ENCODE assay signal across 41 cellular contexts in genomic region chr2:98187194-98187593, GRCh38.
"Had no signal": no experiment of that assay in that cellular context is flagged by ENCODE, and none has a peak within 500 bp of the region (broad histone marks: within the 10 kb centered on the region; RNA-seq: fewer than 3 reads in every experiment).

No MANE protein-coding gene starts in this region.

- H3K27ac Mint-ChIP-seq: activated naive CD4-positive, alpha-beta T cell treated with anti-CD3 and anti-CD28 coated beads for 36 hours; activated naive CD4-positive, alpha-beta T cell treated with anti-CD3 and anti-CD28 coated beads, Interleukin-2, amount 10 ng/mL, durations not matched to agents 7 days and 5 days; activated naive CD4-positive, alpha-beta T cell treated with anti-CD3 and anti-CD28 coated beads, Interleukin-2, amount 50 U/mL, for 24 hours; activated naive CD4-positive, alpha-beta T cell treated with anti-CD3 and anti-CD28 coated beads, Interleukin-2, amount 50 U/mL, for 72 hours; activated naive CD8-positive, alpha-beta T cell; activated naive CD8-positive, alpha-beta T cell treated with anti-CD3 and anti-CD28 coated beads for 36 hours; activated naive CD8-positive, alpha-beta T cell treated with anti-CD3 and anti-CD28 coated beads, Interleukin-2, amount 10 ng/mL, durations not matched to agents 7 days and 5 days; activated naive CD8-positive, alpha-beta T cell treated with anti-CD3 and anti-CD28 coated beads, Interleukin-2, amount 50 U/mL, for 24 hours; activated T-cell treated with anti-CD3 and anti-CD28 coated beads, Interleukin-2, amount 50 U/mL, for 24 hours; activated T-cell treated with anti-CD3 and anti-CD28 coated beads, Interleukin-2, amount 50 U/mL, for 72 hours; activated T-helper 1 cell treated with anti-CD3 and anti-CD28 coated beads, Interleukin-12 subunit alpha, Interleukin-12 subunit beta, Interleukin-2, Interleukin-4 antibody, amounts not matched to agents 30 ng/mL and 10 ng/mL and 1 ng/mL, durations not matched to agents 14 hours and 24 hours and 36 hours; activated T-helper 17 cell treated with anti-CD3 and anti-CD28 coated beads, Interleukin-2, amount 50 U/mL, for 72 hours; activated T-helper 2 cell treated with anti-CD3 and anti-CD28 coated beads, Interferon-gamma antibody, Interleukin-2, Interleukin-4, amounts not matched to agents 10 μg/mL and 5 μg/mL and 100 μg/mL, durations not matched to agents 14 hours and 24 hours and 36 hours; brain had no signal

- H3K4me3 ChIP-seq: adrenal gland, ascending aorta, body of pancreas, breast epithelium, cardiac muscle cell had no signal

- H3K36me3 ChIP-seq: adrenal gland, ascending aorta, brain microvascular endothelial cell, breast epithelium, cardiac muscle cell had no signal

- H3K36me3 Mint-ChIP-seq: activated naive CD4-positive, alpha-beta T cell treated with anti-CD3 and anti-CD28 coated beads, Interleukin-2, amount 10 ng/mL, durations not matched to agents 7 days and 5 days; activated naive CD4-positive, alpha-beta T cell treated with anti-CD3 and anti-CD28 coated beads, Interleukin-2, amount 50 U/mL, for 24 hours; activated naive CD4-positive, alpha-beta T cell treated with anti-CD3 and anti-CD28 coated beads, Interleukin-2, amount 50 U/mL, for 72 hours; activated naive CD8-positive, alpha-beta T cell; activated naive CD8-positive, alpha-beta T cell treated with anti-CD3 and anti-CD28 coated beads for 36 hours; activated naive CD8-positive, alpha-beta T cell treated with anti-CD3 and anti-CD28 coated beads, Interleukin-2, amount 10 ng/mL, durations not matched to agents 7 days and 5 days; brain had no signal

- FAIRE-seq: astrocyte, bronchial epithelial cell had no signal

- H3K4me1 Mint-ChIP-seq: activated naive CD4-positive, alpha-beta T cell treated with anti-CD3 and anti-CD28 coated beads, Interleukin-2, amount 10 ng/mL, durations not matched to agents 7 days and 5 days; activated naive CD4-positive, alpha-beta T cell treated with anti-CD3 and anti-CD28 coated beads, Interleukin-2, amount 50 U/mL, for 24 hours; activated naive CD8-positive, alpha-beta T cell treated with anti-CD3 and anti-CD28 coated beads for 36 hours; activated naive CD8-positive, alpha-beta T cell treated with anti-CD3 and anti-CD28 coated beads, Interleukin-2, amount 10 ng/mL, durations not matched to agents 7 days and 5 days; activated naive CD8-positive, alpha-beta T cell treated with anti-CD3 and anti-CD28 coated beads, Interleukin-2, amount 50 U/mL, for 24 hours; activated T-helper 17 cell treated with anti-CD3 and anti-CD28 coated beads, Interleukin-2, amount 50 U/mL, for 72 hours; central memory CD8-positive, alpha-beta T cell had no signal

- H3K9me3 ChIP-seq: adrenal gland, ascending aorta, body of pancreas, breast epithelium had no signal

- H3K9me3 Mint-ChIP-seq: activated naive CD4-positive, alpha-beta T cell treated with anti-CD3 and anti-CD28 coated beads for 36 hours; activated naive CD4-positive, alpha-beta T cell treated with anti-CD3 and anti-CD28 coated beads, Interleukin-2, amount 10 ng/mL, durations not matched to agents 7 days and 5 days; activated naive CD4-positive, alpha-beta T cell treated with anti-CD3 and anti-CD28 coated beads, Interleukin-2, amount 50 U/mL, for 24 hours; activated naive CD4-positive, alpha-beta T cell treated with anti-CD3 and anti-CD28 coated beads, Interleukin-2, amount 50 U/mL, for 72 hours; activated naive CD8-positive, alpha-beta T cell treated with anti-CD3 and anti-CD28 coated beads for 36 hours; activated naive CD8-positive, alpha-beta T cell treated with anti-CD3 and anti-CD28 coated beads, Interleukin-2, amount 10 ng/mL, durations not matched to agents 7 days and 5 days; activated naive CD8-positive, alpha-beta T cell treated with anti-CD3 and anti-CD28 coated beads, Interleukin-2, amount 50 U/mL, for 24 hours; activated T-cell treated with anti-CD3 and anti-CD28 coated beads, Interleukin-2, amount 50 U/mL, for 24 hours; activated T-cell treated with anti-CD3 and anti-CD28 coated beads, Interleukin-2, amount 50 U/mL, for 4 hours; activated T-cell treated with anti-CD3 and anti-CD28 coated beads, Interleukin-2, amount 50 U/mL, for 72 hours; activated T-helper 1 cell treated with anti-CD3 and anti-CD28 coated beads, Interleukin-12 subunit alpha, Interleukin-12 subunit beta, Interleukin-2, Interleukin-4 antibody, amounts not matched to agents 30 ng/mL and 10 ng/mL and 1 ng/mL, durations not matched to agents 14 hours and 24 hours and 36 hours; activated T-helper 17 cell treated with anti-CD3 and anti-CD28 coated beads, Interleukin-2, amount 50 U/mL, for 72 hours; activated T-helper 2 cell treated with anti-CD3 and anti-CD28 coated beads, Interferon-gamma antibody, Interleukin-2, Interleukin-4, amounts not matched to agents 10 μg/mL and 5 μg/mL and 100 μg/mL, durations not matched to agents 14 hours and 24 hours and 36 hours; brain; central memory CD8-positive, alpha-beta T cell had no signal

- H3K27ac ChIP-seq: adrenal gland, ascending aorta, body of pancreas, brain microvascular endothelial cell, breast epithelium, cardiac muscle cell had no signal

- ATAC-seq: activated naive CD4-positive, alpha-beta T cell treated with anti-CD3 and anti-CD28 coated beads, Interleukin-2, amount 50 U/mL, for 72 hours; activated naive CD8-positive, alpha-beta T cell treated with anti-CD3 and anti-CD28 coated beads, Interleukin-2, amount 50 U/mL, for 24 hours; activated T-cell treated with anti-CD3 and anti-CD28 coated beads, Interleukin-2, amount 50 U/mL, for 4 hours; activated T-cell treated with anti-CD3 and anti-CD28 coated beads, Interleukin-2, amount 50 U/mL, for 72 hours; activated T-helper 17 cell treated with anti-CD3 and anti-CD28 coated beads, Interleukin-2, amount 50 U/mL, for 72 hours; body of pancreas had no signal

- H3K27me3 ChIP-seq: adrenal gland, ascending aorta, body of pancreas, breast epithelium, cardiac muscle cell had no signal

- DNase-seq: activated effector memory CD4-positive, alpha-beta T cell treated with anti-CD3 and anti-CD28 coated beads, Interleukin-2, amount 50 U/mL, for 16 hours; activated effector memory CD4-positive, alpha-beta T cell treated with Interleukin-2 at 50 U/mL for 16 hours; activated gamma-delta T cell; activated gamma-delta T cell treated with Interleukin-2 at 50 U/mL for 16 hours; activated naive CD4-positive, alpha-beta T cell; activated naive CD4-positive, alpha-beta T cell treated with anti-CD3 and anti-CD28 coated beads for 36 hours; activated naive CD4-positive, alpha-beta T cell treated with anti-CD3 and anti-CD28 coated beads, Interleukin-2, amount 10 ng/mL, durations not matched to agents 7 days and 5 days; activated naive CD4-positive, alpha-beta T cell treated with anti-CD3 and anti-CD28 coated beads, Interleukin-2, amount 50 U/mL, for 16 hours; activated naive CD4-positive, alpha-beta T cell treated with Interleukin-2 at 50 U/mL for 16 hours; activated naive CD8-positive, alpha-beta T cell treated with anti-CD3 and anti-CD28 coated beads for 36 hours; activated naive CD8-positive, alpha-beta T cell treated with anti-CD3 and anti-CD28 coated beads, Interleukin-2, amount 10 ng/mL, durations not matched to agents 7 days and 5 days; activated naive CD8-positive, alpha-beta T cell treated with anti-CD3 and anti-CD28 coated beads, Interleukin-2, amount 50 U/mL, for 24 hours; activated T-cell treated with anti-CD3 and anti-CD28 coated beads for 4 hours; activated T-cell treated with anti-CD3 and anti-CD28 coated beads, Interleukin-2, amount 50 U/mL, for 1 hour; activated T-cell treated with anti-CD3 and anti-CD28 coated beads, Interleukin-2, amount 50 U/mL, for 24 hours; activated T-cell treated with anti-CD3 and anti-CD28 coated beads, Interleukin-2, amount 50 U/mL, for 4 hours; activated T-cell treated with anti-CD3 and anti-CD28 coated beads, Interleukin-2, amount 50 U/mL, for 48 hours; activated T-cell treated with anti-CD3 and anti-CD28 coated beads, Interleukin-2, amount 50 U/mL, for 72 hours; adrenal gland; amniotic stem cell; amygdala; anterior cingulate cortex; aorta; body of pancreas; brain microvascular endothelial cell; caudate nucleus; central memory CD4-positive, alpha-beta T cell; cerebellar nuclear complex had no signal

- H3K4me3 Mint-ChIP-seq: activated naive CD4-positive, alpha-beta T cell treated with anti-CD3 and anti-CD28 coated beads for 36 hours; activated naive CD4-positive, alpha-beta T cell treated with anti-CD3 and anti-CD28 coated beads, Interleukin-2, amount 10 ng/mL, durations not matched to agents 7 days and 5 days; activated naive CD4-positive, alpha-beta T cell treated with anti-CD3 and anti-CD28 coated beads, Interleukin-2, amount 50 U/mL, for 24 hours; activated naive CD8-positive, alpha-beta T cell; activated naive CD8-positive, alpha-beta T cell treated with anti-CD3 and anti-CD28 coated beads for 36 hours; activated naive CD8-positive, alpha-beta T cell treated with anti-CD3 and anti-CD28 coated beads, Interleukin-2, amount 10 ng/mL, durations not matched to agents 7 days and 5 days; activated naive CD8-positive, alpha-beta T cell treated with anti-CD3 and anti-CD28 coated beads, Interleukin-2, amount 50 U/mL, for 24 hours; activated T-cell treated with anti-CD3 and anti-CD28 coated beads, Interleukin-2, amount 50 U/mL, for 24 hours; activated T-cell treated with anti-CD3 and anti-CD28 coated beads, Interleukin-2, amount 50 U/mL, for 4 hours; activated T-cell treated with anti-CD3 and anti-CD28 coated beads, Interleukin-2, amount 50 U/mL, for 72 hours; activated T-helper 1 cell treated with anti-CD3 and anti-CD28 coated beads, Interleukin-12 subunit alpha, Interleukin-12 subunit beta, Interleukin-2, Interleukin-4 antibody, amounts not matched to agents 30 ng/mL and 10 ng/mL and 1 ng/mL, durations not matched to agents 14 hours and 24 hours and 36 hours; activated T-helper 17 cell treated with anti-CD3 and anti-CD28 coated beads, Interleukin-2, amount 50 U/mL, for 72 hours; brain; central memory CD8-positive, alpha-beta T cell had no signal

- H3K27me3 Mint-ChIP-seq: activated naive CD4-positive, alpha-beta T cell treated with anti-CD3 and anti-CD28 coated beads, Interleukin-2, amount 10 ng/mL, durations not matched to agents 7 days and 5 days; activated naive CD4-positive, alpha-beta T cell treated with anti-CD3 and anti-CD28 coated beads, Interleukin-2, amount 50 U/mL, for 24 hours; activated naive CD8-positive, alpha-beta T cell treated with anti-CD3 and anti-CD28 coated beads for 36 hours; activated naive CD8-positive, alpha-beta T cell treated with anti-CD3 and anti-CD28 coated beads, Interleukin-2, amount 50 U/mL, for 24 hours; activated T-helper 17 cell treated with anti-CD3 and anti-CD28 coated beads, Interleukin-2, amount 50 U/mL, for 72 hours; brain; central memory CD8-positive, alpha-beta T cell had no signal

- H3K4me1 ChIP-seq: adrenal gland, body of pancreas, breast epithelium had no signal
